ENCODE assay signal across 10 cellular contexts in the genomic region with DNA sequence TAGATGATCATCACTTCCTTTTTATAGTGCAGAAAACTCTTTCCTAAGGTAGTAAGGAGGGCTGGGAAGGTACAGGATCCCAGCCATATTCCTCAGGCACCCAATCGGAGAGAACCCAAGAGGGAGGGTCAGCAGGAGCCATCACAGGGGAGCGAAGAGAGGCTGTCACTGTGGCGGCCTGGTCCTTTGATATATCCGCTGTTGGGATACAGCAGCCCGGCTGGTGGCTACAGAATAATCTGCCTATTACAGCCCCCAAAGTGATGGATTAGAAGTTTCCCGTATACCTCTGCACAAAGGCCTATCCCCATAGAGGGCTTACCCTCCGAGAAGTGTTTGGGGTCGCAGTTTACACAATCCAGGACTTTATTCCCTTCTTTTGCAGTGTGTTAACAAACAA. TPM values are rescaled to one million over a fixed set of nuclear protein-coding genes. Genes with fewer than 3 reads are reported as not detected.
A peak's percentile ranks its signal among the peaks of the same experiment; 100 is the strongest.
DNase-seq lines count a peak whose midpoint lies in the region; ATAC-seq and TF ChIP-seq lines count a peak whose summit lies in the region.
"Had no signal": no experiment of that assay in that cellular context is flagged by ENCODE, and none has a peak within 500 bp of the region (broad histone marks: within the 10 kb centered on the region; RNA-seq: fewer than 3 reads in every experiment).

No MANE protein-coding gene starts in this region.

- no peaks in the 10 kb centered on the region for H3K36me3 ChIP-seq in SJSA1
- H3K36me3 ChIP-seq in cardiac muscle cell, result no peaks in the 10 kb centered on the region

- H3K9me3 Mint-ChIP-seq in stimulated activated naive CD8-positive, alpha-beta T cell treated with anti-CD3 and anti-CD28 coated beads, Interleukin-15, amount 100 ng/mL, for 72 hours, result no peaks in the 10 kb centered on the region

- ATAC-seq in stimulated activated naive CD8-positive, alpha-beta T cell treated with anti-CD3 and anti-CD28 coated beads, Interleukin-15, amount 100 ng/mL, for 72 hours, result no peak

- DNase-seq in DMS53 (lab: John Stamatoyannopoulos, UW), result peak; percentile 43
- no peak for DNase-seq in DMS53 treated with DMSO at 0.1 percent for 48 hours (lab: John Stamatoyannopoulos, UW; ENCODE audit: unreplicated experiment)
- DNase-seq in SJSA1 (ENCODE audit: low read depth in 1 of 2, low spot score in 2 of 2), result no peak
- DNase-seq in cardiac muscle cell (ENCODE audit: low read depth in 1 of 2, low spot score in 1 of 2), result peak in 1 of 2 donors; percentile 27
- no peak for DNase-seq in stimulated activated naive CD8-positive, alpha-beta T cell treated with anti-CD3 and anti-CD28 coated beads, Interleukin-15, amount 100 ng/mL, for 72 hours
- no peak for DNase-seq in dedifferentiated amniotic fluid mesenchymal stem cell (ENCODE audit: extremely low spot score)
- DNase-seq in NCI-H1092 treated with DMSO at 0.1 percent for 48 hours (lab: John Stamatoyannopoulos, UW), result no peak
- no peak for DNase-seq in NCI-H128 (lab: John Stamatoyannopoulos, UW; ENCODE audit: unreplicated experiment)

- no peaks in the 10 kb centered on the region for H3K27me3 ChIP-seq in SJSA1 (replicated peaks)
- H3K27me3 ChIP-seq in cardiac muscle cell, result no peaks in the 10 kb centered on the region

- no peak overlapping the region for H3K27ac ChIP-seq in SJSA1
- no peak overlapping the region for H3K27ac ChIP-seq in cardiac muscle cell

- peaks cover 11% of the 10 kb centered on the region for H3K4me1 ChIP-seq in SJSA1 (replicated peaks)
- H3K4me1 ChIP-seq in cardiac muscle cell (ENCODE audit: low read depth), result no peaks in the 10 kb centered on the region

- peak overlapping the region; percentile 67 to 92 for H3K4me3 Mint-ChIP-seq in stimulated activated naive CD8-positive, alpha-beta T cell treated with anti-CD3 and anti-CD28 coated beads, Interleukin-15, amount 100 ng/mL, for 72 hours

- H3K4me3 ChIP-seq in SJSA1 (peak overlapping the region; percentile 61), cardiac muscle cell (peak overlapping the region; percentile 78)

- peaks cover 73% of the 10 kb centered on the region for H3K4me1 Mint-ChIP-seq in stimulated activated naive CD8-positive, alpha-beta T cell treated with anti-CD3 and anti-CD28 coated beads, Interleukin-15, amount 100 ng/mL, for 72 hours

- no peaks in the 10 kb centered on the region for H3K9me3 ChIP-seq in SJSA1 (replicated peaks)
- H3K9me3 ChIP-seq in cardiac muscle cell (ENCODE audit: low read depth), result no peaks in the 10 kb centered on the region

- TF ChIP-seq CTCF in cardiac muscle cell (IDR thresholded peaks at IDR 0.05; ENCODE audit: low read depth, low read length), result no peak

- H3K27me3 Mint-ChIP-seq in stimulated activated naive CD8-positive, alpha-beta T cell treated with anti-CD3 and anti-CD28 coated beads, Interleukin-15, amount 100 ng/mL, for 72 hours, result no peaks in the 10 kb centered on the region

- peak overlapping the region; percentile 95 to 100 for H3K27ac Mint-ChIP-seq in stimulated activated naive CD8-positive, alpha-beta T cell treated with anti-CD3 and anti-CD28 coated beads, Interleukin-15, amount 100 ng/mL, for 72 hours

RNA-seq across cellular contexts. Expression of gene OR4D9, which starts 48.5 kb away (rescaled TPM):
- total RNA-seq in SJSA1 (2014; rRNA removed; shearing (Covaris generic)), result not detected in 2 replicates
- total RNA-seq in cardiac muscle cell, result not detected in 2 replicates
- polyA plus RNA-seq in cardiac muscle cell, result not detected in 2 replicates
- total RNA-seq: pulmonary artery endothelial cell; T-helper 1 cell treated with Interleukin-12 subunit alpha and Interleukin-12 subunit beta and Interleukin-4 antibody, amounts not matched to agents 30 ng/mL and 1 ng/mL, for 36 hours had no signal

RNA-seq across cellular contexts. Expression of gene OSBP, which starts 55.7 kb away (rescaled TPM):
- total RNA-seq in SJSA1 (2014; rRNA removed; shearing (Covaris generic)), result 19.9 and 30.3 TPM in 2 replicates
- total RNA-seq in cardiac muscle cell, result 20.6 and 27.3 TPM in 2 replicates
- 30.7 and 39.8 TPM in 2 replicates for polyA plus RNA-seq in cardiac muscle cell

RNA-seq across cellular contexts. Expression of gene OR4D11, which starts 56.5 kb away (rescaled TPM):
- total RNA-seq in SJSA1 (2014; rRNA removed; shearing (Covaris generic)), result not detected in 2 replicates
- not detected in 2 replicates for total RNA-seq in cardiac muscle cell
- polyA plus RNA-seq in cardiac muscle cell, result not detected in 2 replicates
- total RNA-seq: pulmonary artery endothelial cell; T-helper 1 cell treated with Interleukin-12 subunit alpha and Interleukin-12 subunit beta and Interleukin-4 antibody, amounts not matched to agents 30 ng/mL and 1 ng/mL, for 36 hours had no signal
